Comparison of ENCODE assay signal across 1 cellular context in the genomic region with DNA sequence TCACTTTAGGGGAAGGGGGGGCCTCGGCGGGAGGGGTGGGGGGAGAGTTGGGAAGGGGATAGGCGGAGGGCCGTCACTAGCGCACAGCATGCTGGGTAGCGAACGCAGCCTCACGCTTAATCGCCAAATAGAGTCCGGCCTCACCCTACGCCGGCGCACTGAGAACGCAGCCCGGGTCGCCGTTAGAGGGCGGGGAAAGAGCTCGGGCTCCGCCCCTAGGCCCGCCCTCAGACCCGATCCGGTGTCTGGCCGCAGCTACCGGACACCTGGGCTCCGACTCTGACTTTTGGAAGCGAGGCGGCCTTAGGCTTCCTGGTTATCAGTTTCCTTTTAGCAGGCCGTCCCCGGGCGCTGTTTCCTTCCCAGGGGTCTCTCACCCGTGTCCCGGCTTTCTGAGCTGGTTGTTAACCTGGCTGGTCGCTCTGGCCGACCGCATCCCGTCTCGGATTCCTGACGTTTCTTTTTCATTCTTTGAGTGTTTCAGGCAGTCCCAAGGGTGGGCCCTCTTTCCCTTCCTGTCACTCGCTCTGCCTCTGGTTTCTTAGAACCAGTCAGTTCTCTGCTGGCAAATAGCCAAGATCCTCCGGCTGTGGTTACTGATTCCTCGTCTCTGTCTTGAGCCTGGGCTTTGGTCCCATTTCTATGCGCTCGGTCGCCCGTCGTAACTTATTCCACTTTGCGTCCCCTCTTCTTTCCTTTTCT.
TF ChIP-seq lines count a peak whose summit lies in the region.

No MANE protein-coding gene starts in this region.

TF ChIP-seq in WTC11, 78 proteins besides CTCF, POLR2A, EP300 and RAD21 (continued from another document):
- TF ChIP-seq, protein P1, sequence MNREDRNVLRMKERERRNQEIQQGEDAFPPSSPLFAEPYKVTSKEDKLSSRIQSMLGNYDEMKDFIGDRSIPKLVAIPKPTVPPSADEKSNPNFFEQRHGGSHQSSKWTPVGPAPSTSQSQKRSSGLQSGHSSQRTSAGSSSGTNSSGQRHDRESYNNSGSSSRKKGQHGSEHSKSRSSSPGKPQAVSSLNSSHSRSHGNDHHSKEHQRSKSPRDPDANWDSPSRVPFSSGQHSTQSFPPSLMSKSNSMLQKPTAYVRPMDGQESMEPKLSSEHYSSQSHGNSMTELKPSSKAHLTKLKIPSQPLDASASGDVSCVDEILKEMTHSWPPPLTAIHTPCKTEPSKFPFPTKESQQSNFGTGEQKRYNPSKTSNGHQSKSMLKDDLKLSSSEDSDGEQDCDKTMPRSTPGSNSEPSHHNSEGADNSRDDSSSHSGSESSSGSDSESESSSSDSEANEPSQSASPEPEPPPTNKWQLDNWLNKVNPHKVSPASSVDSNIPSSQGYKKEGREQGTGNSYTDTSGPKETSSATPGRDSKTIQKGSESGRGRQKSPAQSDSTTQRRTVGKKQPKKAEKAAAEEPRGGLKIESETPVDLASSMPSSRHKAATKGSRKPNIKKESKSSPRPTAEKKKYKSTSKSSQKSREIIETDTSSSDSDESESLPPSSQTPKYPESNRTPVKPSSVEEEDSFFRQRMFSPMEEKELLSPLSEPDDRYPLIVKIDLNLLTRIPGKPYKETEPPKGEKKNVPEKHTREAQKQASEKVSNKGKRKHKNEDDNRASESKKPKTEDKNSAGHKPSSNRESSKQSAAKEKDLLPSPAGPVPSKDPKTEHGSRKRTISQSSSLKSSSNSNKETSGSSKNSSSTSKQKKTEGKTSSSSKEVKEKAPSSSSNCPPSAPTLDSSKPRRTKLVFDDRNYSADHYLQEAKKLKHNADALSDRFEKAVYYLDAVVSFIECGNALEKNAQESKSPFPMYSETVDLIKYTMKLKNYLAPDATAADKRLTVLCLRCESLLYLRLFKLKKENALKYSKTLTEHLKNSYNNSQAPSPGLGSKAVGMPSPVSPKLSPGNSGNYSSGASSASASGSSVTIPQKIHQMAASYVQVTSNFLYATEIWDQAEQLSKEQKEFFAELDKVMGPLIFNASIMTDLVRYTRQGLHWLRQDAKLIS (CRISPR knock-in tag; IDR thresholded peaks at IDR 0.05; ENCODE audit: borderline replicate concordance), result no peak
- no peak for TF ChIP-seq TEAD1 (CRISPR knock-in tag; IDR thresholded peaks at IDR 0.05)
- TF ChIP-seq SP1 (CRISPR knock-in tag; conservative IDR thresholded peaks at IDR 0.05), result peak; percentile 37; the same call in 1 of the 2 replicates
- TF ChIP-seq CREB1 (CRISPR knock-in tag; IDR thresholded peaks at IDR 0.05), result no peak
- TF ChIP-seq ZNF423 (CRISPR knock-in tag; IDR thresholded peaks at IDR 0.05), result 0 out of 2 replicates have a peak, but pooled peaks have one; percentile 11
TF ChIP-seq in WTC11: peak in this region for 5.
